Comparison of ENCODE assay signal across 24 cellular contexts in the genomic region with DNA sequence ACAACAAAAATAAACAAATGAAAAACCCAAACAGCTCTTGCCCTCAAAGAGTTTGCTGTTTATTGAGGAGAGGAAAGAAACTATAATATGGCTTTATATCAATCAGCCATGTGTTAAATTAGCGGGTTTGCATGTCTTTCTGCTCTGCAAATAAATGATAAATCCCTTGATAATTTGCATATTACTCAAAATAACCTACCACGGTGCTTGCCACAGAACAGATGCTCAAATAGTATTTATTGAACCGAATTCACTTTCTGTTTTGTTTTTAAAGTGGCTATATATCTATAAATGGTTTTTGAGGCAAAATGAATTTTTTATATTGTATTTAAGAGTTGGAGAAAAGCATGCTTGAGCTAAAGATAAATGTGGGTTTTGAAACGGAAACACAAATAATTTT.
DNase-seq lines count a peak whose midpoint lies in the region; ATAC-seq and TF ChIP-seq lines count a peak whose summit lies in the region.
"Had no signal": no experiment of that assay in that cellular context is flagged by ENCODE, and none has a peak within 500 bp of the region (broad histone marks: within the 10 kb centered on the region; RNA-seq: fewer than 3 reads in every experiment).

No MANE protein-coding gene starts in this region.

- WGBS in esophagus muscularis mucosa, result 76% methylated on average over 4 of the region's 4 CpGs

- H3K4me1 ChIP-seq in esophagus muscularis mucosa, result no peaks in the 10 kb centered on the region
- H3K4me1 ChIP-seq: colonic mucosa, lower lobe of right lung, neural progenitor cell, sigmoid colon, upper lobe of right lung had no signal

- ATAC-seq in GM18511 (IDR thresholded peaks at IDR 0.05; ENCODE audit: unreplicated experiment) (peak; percentile 65), GM19455 (IDR thresholded peaks at IDR 0.05; ENCODE audit: unreplicated experiment) (peak; percentile 57), HG02885 (IDR thresholded peaks at IDR 0.05; ENCODE audit: poor library complexity, unreplicated experiment) (peak; percentile 71), HG03571 (IDR thresholded peaks at IDR 0.05; ENCODE audit: unreplicated experiment) (peak; percentile 82)
- ATAC-seq: activated T-cell treated with anti-CD3 and anti-CD28 coated beads, Interleukin-2, amount 50 U/mL, for 4 hours; lower lobe of right lung; Panc1; upper lobe of right lung had no signal

- no peaks in the 10 kb centered on the region for H3K9me3 ChIP-seq in esophagus muscularis mucosa
- H3K9me3 ChIP-seq: BLaER1 treated with 17β-estradiol and CSF1 and Interleukin-3, amounts not matched to agents 10 nM and 100 nM; colonic mucosa; lower lobe of right lung; sigmoid colon; upper lobe of right lung had no signal

- no peak for TF ChIP-seq CTCF in esophagus muscularis mucosa (IDR thresholded peaks at IDR 0.05)

- intact Hi-C loops in esophagus muscularis mucosa (cut with DNase I), result no loop called here

- no peak overlapping the region for H3K4me3 ChIP-seq in esophagus muscularis mucosa
- H3K4me3 ChIP-seq: BLaER1 treated with 17β-estradiol and CSF1 and Interleukin-3, amounts not matched to agents 10 nM and 100 nM; colonic mucosa; lower lobe of right lung; neural progenitor cell; sigmoid colon; upper lobe of right lung had no signal

- no peak overlapping the region for H3K27ac ChIP-seq in esophagus muscularis mucosa (replicated peaks in 1 of 4)
- H3K27ac ChIP-seq: BLaER1 treated with 17β-estradiol and CSF1 and Interleukin-3, amounts not matched to agents 10 nM and 100 nM; colonic mucosa; lower lobe of right lung; neural progenitor cell; sigmoid colon; upper lobe of right lung had no signal

- no peak for TF ChIP-seq EP300 in esophagus muscularis mucosa (IDR thresholded peaks at IDR 0.05)

- no peaks in the 10 kb centered on the region for H3K27me3 ChIP-seq in esophagus muscularis mucosa
- H3K27me3 ChIP-seq: BLaER1 treated with 17β-estradiol and CSF1 and Interleukin-3, amounts not matched to agents 10 nM and 100 nM; colonic mucosa; neural progenitor cell; sigmoid colon; upper lobe of right lung had no signal

- DNase-seq in activated T-cell treated with anti-CD3 and anti-CD28 coated beads, Interleukin-2, amount 50 U/mL, for 1 hour, result no peak
- no peak for DNase-seq in superior temporal gyrus (ENCODE audit: extremely low spot score)
- no peak for DNase-seq in Kasumi-1 (lab: John Stamatoyannopoulos, UW)
- no peak for DNase-seq in esophagus muscularis mucosa (ENCODE audit: extremely low spot score)
- DNase-seq: ACHN; activated CD8-positive, alpha-beta memory T cell treated with anti-CD3 and anti-CD28 coated beads for 24 hours; activated naive CD4-positive, alpha-beta T cell; activated T-cell treated with anti-CD3 and anti-CD28 coated beads, Interleukin-2, amount 50 U/mL, for 4 hours; amniotic stem cell; colonic mucosa; lower lobe of right lung; NCI-H1417 treated with DMSO at 0.1 percent for 48 hours; NCI-H510A treated with DMSO at 0.1 percent for 48 hours; sigmoid colon; stimulated activated CD8-positive, alpha-beta memory T cell treated with anti-CD3 and anti-CD28 coated beads, Interleukin-4, amount 100 ng/mL, for 48 hours; T-helper 1 cell; upper lobe of right lung had no signal

- no peak for TF ChIP-seq POLR2A in esophagus muscularis mucosa (IDR thresholded peaks at IDR 0.05; ENCODE audit: low read depth)

- no peaks in the 10 kb centered on the region for H3K36me3 ChIP-seq in esophagus muscularis mucosa
- H3K36me3 ChIP-seq: BLaER1 treated with 17β-estradiol and CSF1 and Interleukin-3, amounts not matched to agents 10 nM and 100 nM; colonic mucosa; lower lobe of right lung; neural progenitor cell; sigmoid colon; upper lobe of right lung had no signal
